Comparison of ENCODE assay signal across 8 cellular contexts in the genomic region with DNA sequence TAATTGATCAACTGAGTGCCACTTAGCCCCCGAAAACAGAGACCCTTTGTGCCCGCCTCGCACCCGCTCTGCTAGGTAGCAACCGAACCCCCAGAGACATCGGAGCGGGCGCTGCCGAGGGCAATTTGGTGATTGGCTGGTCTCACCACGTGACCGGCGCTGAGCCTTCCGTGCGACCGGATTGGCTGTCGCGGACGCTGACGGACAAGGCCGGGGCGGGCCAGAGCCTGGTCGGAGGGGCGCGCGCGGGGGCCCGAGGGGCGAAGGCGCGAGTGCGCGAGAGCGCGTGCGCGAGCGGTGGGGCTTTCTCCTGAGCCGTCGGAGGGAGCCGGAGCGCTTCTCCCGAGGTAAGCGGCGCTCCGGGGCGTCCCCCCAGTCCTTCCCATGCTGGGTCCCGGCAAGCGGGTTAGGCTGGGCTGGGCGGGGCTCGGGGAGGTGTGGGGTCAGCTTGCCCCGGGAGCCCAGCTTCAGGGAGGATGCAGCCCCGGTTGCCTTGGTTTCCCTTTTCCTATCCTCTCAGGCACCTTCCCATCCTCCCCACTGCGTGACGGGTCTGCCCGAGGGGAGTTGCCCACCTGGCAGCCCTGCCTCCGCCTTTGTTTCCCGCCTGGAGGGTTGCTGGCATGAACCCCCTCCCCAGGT. TPM values are rescaled to one million over a fixed set of nuclear protein-coding genes. Genes with fewer than 3 reads are reported as not detected.
DNase-seq lines count a peak whose midpoint lies in the region; ATAC-seq lines count a peak whose summit lies in the region.

TSS of gene TMEM108 (plus strand) at position 303 of the 642 bp plus-strand sequence.

- DNase-seq in DMS 273 treated with DMSO at 0.1 percent for 48 hours (lab: John Stamatoyannopoulos, UW) (peak; percentile 25), SJSA1 (ENCODE audit: low read depth in 1 of 2, low spot score in 2 of 2) (peak; percentile 9 to 59), dermis microvascular lymphatic vessel endothelial cell (ENCODE audit: low read depth in 2 of 2) (peak; percentile 14 to 50), left colon (peak; percentile 50 to 52)
- DNase-seq in stimulated activated CD4-positive, alpha-beta T cell treated with anti-CD3 and anti-CD28 coated beads, Interleukin-15, amount 100 ng/mL, for 48 hours (ENCODE audit: low read depth in 2 of 2), result peak; percentile 3 to 25

- H3K27me3 ChIP-seq in HUES6 (ENCODE audit: control insufficient read depth, insufficient read depth, low read length) (peaks cover 33% of the 10 kb centered on the region), SJSA1 (replicated peaks) (peaks cover 43% of the 10 kb centered on the region)

- peak within 1 kb of the TSS; percentile 86 for H3K4me3 ChIP-seq in HUES6 (ENCODE audit: low read depth, low read length)
- peak within 1 kb of the TSS; percentile 36 for H3K4me3 ChIP-seq in SJSA1

- H3K36me3 ChIP-seq in HUES6 (ENCODE audit: control insufficient read depth, insufficient read depth, low read length) (no peaks in the 10 kb centered on the region), SJSA1 (no peaks in the 10 kb centered on the region)

- ATAC-seq in left colon (peak; percentile 60), GM21360 (IDR thresholded peaks at IDR 0.05; ENCODE audit: unreplicated experiment) (no peak), HG02571 (IDR thresholded peaks at IDR 0.05; ENCODE audit: unreplicated experiment) (no peak)

- H3K27ac ChIP-seq in HUES6 (ENCODE audit: low read depth, low read length) (no peak within 1 kb of the TSS), SJSA1 (no peak within 1 kb of the TSS)

- peaks cover 28% of the 10 kb centered on the region for H3K4me1 ChIP-seq in HUES6 (ENCODE audit: control insufficient read depth, insufficient read depth, low read length)
- peaks cover 11% of the 10 kb centered on the region for H3K4me1 ChIP-seq in SJSA1 (replicated peaks)

- no peaks in the 10 kb centered on the region for H3K9me3 ChIP-seq in HUES6 (ENCODE audit: control insufficient read depth, insufficient read depth, low read depth, low read length)
- peaks cover 7% of the 10 kb centered on the region; the same call in 1 of the 2 replicates for H3K9me3 ChIP-seq in SJSA1 (replicated peaks)

- intact Hi-C loops in left colon (cut with DNase I, micrococcal nuclease), result loop anchor here in 1 of 2 donors (10.0 kb wide), 1 partner anchor 303 kb away; no protein-coding TSS in a partner anchor

- H3K9ac ChIP-seq in HUES6 (ENCODE audit: low read length), result no peak within 1 kb of the TSS

RNA-seq across cellular contexts. Expression of gene TMEM108, which starts in this region (rescaled TPM):
- total RNA-seq in SJSA1 (2014; rRNA removed; shearing (Covaris generic)), result not detected in 2 replicates
- total RNA-seq in dermis microvascular lymphatic vessel endothelial cell (not detected in 2 replicates), left colon (under 1 TPM; 0.40 to 0.92 TPM)

Comparison
In these comparisons a context has a peak if more than half of its experiments do, and no peak if none do; other contexts are left out.
1. Peak in DNase-seq and H3K4me3 ChIP-seq in SJSA1; RNA of the gene not detected or under 1 TPM.
2. Peak in DNase-seq in dermis microvascular lymphatic vessel endothelial cell; RNA of the gene not detected or under 1 TPM.
3. Peak in DNase-seq and ATAC-seq in left colon; RNA of the gene not detected or under 1 TPM.